Comparison of ENCODE assay signal across 10 cellular contexts in the genomic region with DNA sequence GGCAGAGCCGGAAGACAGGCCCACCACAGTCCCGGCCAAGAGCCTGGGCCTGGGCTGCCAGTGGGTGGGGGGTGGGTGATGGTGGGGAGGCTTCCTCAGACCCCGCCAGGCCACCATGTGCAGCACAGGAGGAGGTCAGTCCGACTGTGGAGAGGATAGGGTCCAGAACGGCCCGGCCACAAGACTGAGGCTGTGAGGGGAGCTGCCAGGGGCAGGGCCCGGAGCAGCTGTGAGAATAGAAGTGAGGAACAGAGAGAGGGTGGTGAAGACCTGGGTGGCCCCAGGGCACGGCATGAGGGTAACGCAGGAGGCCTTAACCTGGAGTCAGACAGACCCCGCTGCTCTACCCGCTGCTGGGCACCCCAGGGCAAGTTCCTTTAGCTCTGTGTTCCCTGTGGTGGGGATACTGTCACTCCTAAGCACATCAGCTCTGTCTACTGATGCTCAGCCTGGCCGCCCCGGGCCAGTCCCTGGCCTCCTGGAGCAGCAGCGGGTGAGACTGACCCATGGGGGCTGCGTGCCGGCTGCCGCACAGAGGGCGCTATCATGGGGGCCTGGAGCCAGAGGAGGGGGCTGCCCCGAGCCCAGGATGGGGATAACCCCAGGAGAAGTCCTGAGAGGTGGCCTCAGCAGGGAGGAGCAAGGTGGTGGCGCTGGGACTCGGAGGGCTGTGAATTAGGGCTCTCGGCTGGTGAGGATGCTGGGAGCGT. TPM values are rescaled to one million over a fixed set of nuclear protein-coding genes. Genes with fewer than 3 reads are reported as not detected.
DNase-seq lines count a peak whose midpoint lies in the region; ATAC-seq, FAIRE-seq and TF ChIP-seq lines count a peak whose summit lies in the region.
"Had no signal": no experiment of that assay in that cellular context is flagged by ENCODE, and none has a peak within 500 bp of the region (broad histone marks: within the 10 kb centered on the region; RNA-seq: fewer than 3 reads in every experiment).

No MANE protein-coding gene starts in this region.

- no peak for TF ChIP-seq CTCF in HepG2 (CRISPR knock-in tag; IDR thresholded peaks at IDR 0.05)
- no peak for TF ChIP-seq CTCF in stomach (IDR thresholded peaks at IDR 0.05)

- no peak for FAIRE-seq in HepG2 (lab: Jason Lieb, UNC)
- FAIRE-seq: A204.1 had no signal

- no peak overlapping the region for H3K9ac ChIP-seq in HepG2 (ENCODE audit: insufficient read depth, low read depth, low read length)

- no peak for ATAC-seq in activated T-helper 17 cell treated with anti-CD3 and anti-CD28 coated beads, Interleukin-2, amount 50 U/mL, for 72 hours (replicated peaks)
- ATAC-seq in HepG2 = peak; percentile 11
- ATAC-seq in activated CD4-positive, CD25-positive, alpha-beta regulatory T cell treated with anti-CD3 and anti-CD28 coated beads, Interleukin-2, amount 50 U/mL, for 24 hours = no peak
- ATAC-seq in HG03432 (IDR thresholded peaks at IDR 0.05; ENCODE audit: unreplicated experiment) = no peak

- H3K4me1 ChIP-seq in HepG2 (ENCODE audit: insufficient read depth, low read length) (peaks cover 17% of the 10 kb centered on the region), stomach (peaks cover 41 to 58% (median 49%) of the 10 kb centered on the region in 4 donors)

- H3K4me3 Mint-ChIP-seq in T-helper 1 cell treated with Interleukin-12 subunit alpha and Interleukin-12 subunit beta and Interleukin-4 antibody, amounts not matched to agents 30 μg/mL and 1 μg/mL, for 36 hours = peak overlapping the region; percentile 90
- H3K4me3 Mint-ChIP-seq in activated T-helper 17 cell treated with anti-CD3 and anti-CD28 coated beads, Interleukin-2, amount 50 U/mL, for 72 hours = peak overlapping the region; percentile 93

- peak overlapping the region; percentile 95 for H3K27ac Mint-ChIP-seq in T-helper 1 cell treated with Interleukin-12 subunit alpha and Interleukin-12 subunit beta and Interleukin-4 antibody, amounts not matched to agents 30 μg/mL and 1 μg/mL, for 36 hours
- H3K27ac Mint-ChIP-seq in activated T-helper 17 cell treated with anti-CD3 and anti-CD28 coated beads, Interleukin-2, amount 50 U/mL, for 72 hours = peak overlapping the region; percentile 98

- CTCF ChIA-PET in HepG2 (lab: Yijun Ruan, JAX; ENCODE audit: low intra/inter-chr PET ratio, low total read pairs) = no interaction called here

- H3K9me3 ChIP-seq in HepG2 (ENCODE audit: low read length) (no peaks in the 10 kb centered on the region), stomach (no peaks in the 10 kb centered on the region)

- H2AFZ ChIP-seq in HepG2 (ENCODE audit: low read length) = no peak overlapping the region
- H2AFZ ChIP-seq: PC-9 had no signal

- in situ Hi-C loops in HepG2 (cut with HindIII; ENCODE audit: extremely low pct_ligation_motif_present, low pct_unique_long_range_greater_than_20kb) = no loop called here

- POLR2A ChIA-PET in HepG2 (lab: Yijun Ruan, JAX) = interaction anchor here (1.4 kb wide), 1 partner anchor 61 kb away, joined by 5 read pairs; no protein-coding TSS in a partner anchor

- TF ChIP-seq POLR2A in HepG2 (IDR thresholded peaks at IDR 0.05; ENCODE audit: insufficient read depth in 1 of 2, low read depth in 2 of 2, low read length in 2 of 2) (0 out of 4 replicates have a peak, but pooled peaks of 1 of the 2 experiments have one; percentile 1), stomach (IDR thresholded peaks at IDR 0.05) (no peak)

- H3K9me3 Mint-ChIP-seq in T-helper 1 cell treated with Interleukin-12 subunit alpha and Interleukin-12 subunit beta and Interleukin-4 antibody, amounts not matched to agents 30 μg/mL and 1 μg/mL, for 36 hours = no peaks in the 10 kb centered on the region
- H3K9me3 Mint-ChIP-seq in activated T-helper 17 cell treated with anti-CD3 and anti-CD28 coated beads, Interleukin-2, amount 50 U/mL, for 72 hours = no peaks in the 10 kb centered on the region

- H3K27me3 Mint-ChIP-seq in T-helper 1 cell treated with Interleukin-12 subunit alpha and Interleukin-12 subunit beta and Interleukin-4 antibody, amounts not matched to agents 30 μg/mL and 1 μg/mL, for 36 hours (ENCODE audit: low read depth) = no peaks in the 10 kb centered on the region
- no peaks in the 10 kb centered on the region for H3K27me3 Mint-ChIP-seq in activated T-helper 17 cell treated with anti-CD3 and anti-CD28 coated beads, Interleukin-2, amount 50 U/mL, for 72 hours

- BruUV-seq in HepG2 (replicated peaks; lab: Mats Ljungman, UMichigan) = no TSS peak

- WGBS in HepG2 (ENCODE audit: low lambda C conversion rate) = 83% methylated on average over 18 of the region's 23 CpGs
- WGBS in stomach, 5 donors = 81 to 89% (median 84%) methylated on average over 19 to 23 of the region's 23 CpGs

- H3K36me3 Mint-ChIP-seq in T-helper 1 cell treated with Interleukin-12 subunit alpha and Interleukin-12 subunit beta and Interleukin-4 antibody, amounts not matched to agents 30 μg/mL and 1 μg/mL, for 36 hours (ENCODE audit: low read depth) = peaks cover 53% of the 10 kb centered on the region
- peaks cover 100% of the 10 kb centered on the region for H3K36me3 Mint-ChIP-seq in activated T-helper 17 cell treated with anti-CD3 and anti-CD28 coated beads, Interleukin-2, amount 50 U/mL, for 72 hours (ENCODE audit: low read depth)

- no peaks in the 10 kb centered on the region for H3K79me2 ChIP-seq in HepG2 (ENCODE audit: insufficient read depth, low read length)

- 0 out of 2 replicates have a peak, but pooled peaks cover 2% of the 10 kb centered on the region for H4K20me1 ChIP-seq in HepG2 (ENCODE audit: insufficient read depth, low read length)

- peaks cover 33% of the 10 kb centered on the region for H3K4me1 Mint-ChIP-seq in T-helper 1 cell treated with Interleukin-12 subunit alpha and Interleukin-12 subunit beta and Interleukin-4 antibody, amounts not matched to agents 30 μg/mL and 1 μg/mL, for 36 hours (ENCODE audit: low read depth)
- peaks cover 21% of the 10 kb centered on the region for H3K4me1 Mint-ChIP-seq in activated T-helper 17 cell treated with anti-CD3 and anti-CD28 coated beads, Interleukin-2, amount 50 U/mL, for 72 hours

- DNase-seq in T-helper 1 cell (no peak), HepG2 (ENCODE audit: low spot score) (no peak), stomach (no peak), NCI-H1417 treated with DMSO at 0.1 percent for 48 hours (lab: John Stamatoyannopoulos, UW) (no peak)
- DNase-seq: PC-9 had no signal

- H3K27ac ChIP-seq in HepG2 (ENCODE audit: extremely low read length, insufficient read depth, low read length) (no peak overlapping the region), stomach (peak overlapping the region; percentile 8 to 91 (median 86))
- H3K27ac ChIP-seq: PC-9 had no signal

- peaks cover 12% of the 10 kb centered on the region in 2 experiments; a peak in 4 of 5 replicates for H3K36me3 ChIP-seq in HepG2 (replicated peaks in 1 of 2; ENCODE audit: control insufficient read depth in 1 of 2, insufficient read depth in 2 of 2, low read length in 2 of 2)
- peaks cover 11 to 67% (median 47%) of the 10 kb centered on the region in 4 donors for H3K36me3 ChIP-seq in stomach

- TF ChIP-seq EP300 in HepG2 (IDR thresholded peaks at IDR 0.05; ENCODE audit: low read depth in 2 of 2, low read length in 2 of 2) (no peak), HepG2 (CRISPR knock-in tag; IDR thresholded peaks at IDR 0.05; ENCODE audit: borderline replicate concordance) (no peak), stomach (IDR thresholded peaks at IDR 0.05) (no peak)

- peaks cover 0 to 1% of the 10 kb centered on the region in 2 experiments; a peak in 1 of 5 replicates for H3K27me3 ChIP-seq in HepG2 (ENCODE audit: control insufficient read depth in 1 of 2, insufficient read depth in 2 of 2, low read length in 2 of 2)
- no peaks in the 10 kb centered on the region for H3K27me3 ChIP-seq in stomach

- H3K4me3 ChIP-seq in HepG2 (replicated peaks in 1 of 3; ENCODE audit: insufficient read depth in 1 of 3, low read depth in 2 of 3, low read length in 3 of 3) (no peak overlapping the region), stomach (peak overlapping the region; percentile 38 to 52 (median 48))
- H3K4me3 ChIP-seq: PC-9 had no signal

- H3K4me2 ChIP-seq in HepG2 (ENCODE audit: low read depth, low read length) = no peak overlapping the region
- H3K4me2 ChIP-seq: PC-9 had no signal

- no peak for TF ChIP-seq RAD21 in HepG2 (CRISPR knock-in tag; IDR thresholded peaks at IDR 0.05)

- intact Hi-C loops in HepG2 (cut with micrococcal nuclease; ENCODE audit: unreplicated experiment) (no loop called here), stomach (cut with DNase I; ENCODE audit: low total_unique reads) (loop anchor here (10.0 kb wide), 1 partner anchor 87 kb away; a partner anchor contains a TSS)

RNA-seq across cellular contexts. Expression of a gene that starts 1.7 kb away (rescaled TPM):
- total RNA-seq in activated T-helper 17 cell treated with anti-CD3 and anti-CD28 coated beads, Interleukin-2, amount 50 U/mL, for 72 hours = 100 to 1,000 TPM; 172 to 191 TPM
- total RNA-seq in HepG2 (2016; rRNA removed; fragmentation: Illumina TruSeq; extraction: Trizol) = not detected in 2 replicates
- not detected in 2 replicates for total RNA-seq in HepG2 (2016; cell fraction: cytosol; rRNA removed; fragmentation: Illumina TruSeq; extraction: Trizol; ENCODE audit: low read depth)
- total RNA-seq in HepG2 (2016; cell fraction: insoluble cytoplasmic fraction; rRNA removed; fragmentation: Illumina TruSeq; extraction: Trizol) = 0.30 TPM in 1 of 2 replicates, not detected in the other
- 0.22 TPM in 1 of 2 replicates, not detected in the other for total RNA-seq in HepG2 (2016; cell fraction: membrane; rRNA removed; fragmentation: Illumina TruSeq; extraction: Trizol)
- total RNA-seq in HepG2 (2016; cell fraction: nucleus; rRNA removed; fragmentation: Illumina TruSeq; extraction: Trizol) = not detected in 2 replicates
- polyA plus RNA-seq in HepG2 (2011; rRNA removed) = 0.16 and 0.29 TPM in 2 replicates
- polyA plus RNA-seq in HepG2 (2011; cell fraction: cytosol; rRNA removed) = 0.11 and 0.15 TPM in 2 replicates
- polyA plus RNA-seq in HepG2 (2011; cell fraction: nucleus; rRNA removed) = 2.4 and 3.6 TPM in 2 replicates
- polyA plus RNA-seq in HepG2 (2012) = 0.40 and 0.93 TPM in 2 replicates
- not detected in 2 replicates for polyA plus RNA-seq in HepG2 (2016; cell fraction: cytosol; fragmentation: Illumina TruSeq; extraction: Trizol; ENCODE audit: low read depth)
- polyA plus RNA-seq in HepG2 (2016; cell fraction: insoluble cytoplasmic fraction; fragmentation: Illumina TruSeq; extraction: Trizol; ENCODE audit: low read depth) = not detected in 2 replicates
- polyA plus RNA-seq in HepG2 (2016; cell fraction: membrane; fragmentation: Illumina TruSeq; extraction: Trizol; ENCODE audit: low read depth) = 0.08 TPM in 1 of 2 replicates, not detected in the other
- 0.75 TPM in 1 of 2 replicates, not detected in the other for polyA plus RNA-seq in HepG2 (2016; cell fraction: nucleus; fragmentation: Illumina TruSeq; extraction: Trizol; ENCODE audit: insufficient read depth, low read depth)
- polyA minus RNA-seq in HepG2 (2011; rRNA and poly(A)+ RNA removed; ENCODE audit: low replicate concordance) = 0.76 and 0.91 TPM in 2 replicates
- not detected in 2 replicates for polyA minus RNA-seq in HepG2 (2011; cell fraction: cytosol; rRNA and poly(A)+ RNA removed)
- 0.12 and 1.3 TPM in 2 replicates for polyA minus RNA-seq in HepG2 (2011; cell fraction: nucleus; rRNA and poly(A)+ RNA removed)
- total RNA-seq in stomach = 10 to 100 TPM; 11.9 to 30.3 (median 17.9) TPM
- 10 to 100 TPM; 12.4 to 31.9 (median 19.5) TPM for polyA plus RNA-seq in stomach

RNA-seq across cellular contexts. Expression of a gene that starts 17.7 kb away (rescaled TPM):
- total RNA-seq in activated T-helper 17 cell treated with anti-CD3 and anti-CD28 coated beads, Interleukin-2, amount 50 U/mL, for 72 hours = 10 to 100 TPM; 20.3 to 48.4 TPM
- total RNA-seq in HepG2 (2016; rRNA removed; fragmentation: Illumina TruSeq; extraction: Trizol) (21.0 and 24.8 TPM in 2 replicates), stomach (100 to 1,000 TPM in 2 of 5 donors, 10 to 100 TPM in 3; 15.2 to 425 (median 63.8) TPM)
- 51.8 and 67.6 TPM in 2 replicates for total RNA-seq in HepG2 (2016; cell fraction: cytosol; rRNA removed; fragmentation: Illumina TruSeq; extraction: Trizol; ENCODE audit: low read depth)
- 18.2 and 26.1 TPM in 2 replicates for total RNA-seq in HepG2 (2016; cell fraction: insoluble cytoplasmic fraction; rRNA removed; fragmentation: Illumina TruSeq; extraction: Trizol)
- total RNA-seq in HepG2 (2016; cell fraction: membrane; rRNA removed; fragmentation: Illumina TruSeq; extraction: Trizol) = 40.6 and 48.2 TPM in 2 replicates
- 17.4 and 18.2 TPM in 2 replicates for total RNA-seq in HepG2 (2016; cell fraction: nucleus; rRNA removed; fragmentation: Illumina TruSeq; extraction: Trizol)
- polyA plus RNA-seq in HepG2 (2011; rRNA removed) (40.7 and 45.1 TPM in 2 replicates), stomach (10 to 100 TPM; 75.8 to 83.5 (median 79.7) TPM)
- 33.6 and 56.7 TPM in 2 replicates for polyA plus RNA-seq in HepG2 (2011; cell fraction: cytosol; rRNA removed)
- 175 and 197 TPM in 2 replicates for polyA plus RNA-seq in HepG2 (2011; cell fraction: nucleus; rRNA removed)
- polyA plus RNA-seq in HepG2 (2012) = 24.3 TPM in 2 replicates
- 59.1 and 73.2 TPM in 2 replicates for polyA plus RNA-seq in HepG2 (2016; cell fraction: cytosol; fragmentation: Illumina TruSeq; extraction: Trizol; ENCODE audit: low read depth)
- polyA plus RNA-seq in HepG2 (2016; cell fraction: insoluble cytoplasmic fraction; fragmentation: Illumina TruSeq; extraction: Trizol; ENCODE audit: low read depth) = 18.0 and 24.7 TPM in 2 replicates
- polyA plus RNA-seq in HepG2 (2016; cell fraction: membrane; fragmentation: Illumina TruSeq; extraction: Trizol; ENCODE audit: low read depth) = 41.3 and 42.8 TPM in 2 replicates
- polyA plus RNA-seq in HepG2 (2016; cell fraction: nucleus; fragmentation: Illumina TruSeq; extraction: Trizol; ENCODE audit: insufficient read depth, low read depth) = 39.3 and 44.3 TPM in 2 replicates
- polyA minus RNA-seq in HepG2 (2011; rRNA and poly(A)+ RNA removed; ENCODE audit: low replicate concordance) = 34.0 and 59.0 TPM in 2 replicates
- polyA minus RNA-seq in HepG2 (2011; cell fraction: cytosol; rRNA and poly(A)+ RNA removed) = 15.5 and 17.8 TPM in 2 replicates
- polyA minus RNA-seq in HepG2 (2011; cell fraction: nucleus; rRNA and poly(A)+ RNA removed) = 14.8 and 16.0 TPM in 2 replicates

RNA-seq across cellular contexts. Expression of a gene that starts 17.8 kb away (rescaled TPM):
- total RNA-seq in activated T-helper 17 cell treated with anti-CD3 and anti-CD28 coated beads, Interleukin-2, amount 50 U/mL, for 72 hours = 10 to 100 TPM; 77.4 to 98.4 TPM
- total RNA-seq in HepG2 (2016; rRNA removed; fragmentation: Illumina TruSeq; extraction: Trizol) = 38.5 and 39.8 TPM in 2 replicates
- total RNA-seq in HepG2 (2016; cell fraction: cytosol; rRNA removed; fragmentation: Illumina TruSeq; extraction: Trizol; ENCODE audit: low read depth) = 48.7 and 58.7 TPM in 2 replicates
- total RNA-seq in HepG2 (2016; cell fraction: insoluble cytoplasmic fraction; rRNA removed; fragmentation: Illumina TruSeq; extraction: Trizol) = 37.6 and 40.0 TPM in 2 replicates
- 48.0 and 62.5 TPM in 2 replicates for total RNA-seq in HepG2 (2016; cell fraction: membrane; rRNA removed; fragmentation: Illumina TruSeq; extraction: Trizol)
- total RNA-seq in HepG2 (2016; cell fraction: nucleus; rRNA removed; fragmentation: Illumina TruSeq; extraction: Trizol) = 18.9 and 27.6 TPM in 2 replicates
- polyA plus RNA-seq in HepG2 (2011; rRNA removed) = 33.5 and 38.6 TPM in 2 replicates
- polyA plus RNA-seq in HepG2 (2011; cell fraction: cytosol; rRNA removed) = 23.8 and 46.2 TPM in 2 replicates
- 106 and 113 TPM in 2 replicates for polyA plus RNA-seq in HepG2 (2011; cell fraction: nucleus; rRNA removed)
- 14.6 and 20.4 TPM in 2 replicates for polyA plus RNA-seq in HepG2 (2012)
- polyA plus RNA-seq in HepG2 (2016; cell fraction: cytosol; fragmentation: Illumina TruSeq; extraction: Trizol; ENCODE audit: low read depth) = 41.8 and 51.1 TPM in 2 replicates
- 30.6 and 31.0 TPM in 2 replicates for polyA plus RNA-seq in HepG2 (2016; cell fraction: insoluble cytoplasmic fraction; fragmentation: Illumina TruSeq; extraction: Trizol; ENCODE audit: low read depth)
- polyA plus RNA-seq in HepG2 (2016; cell fraction: membrane; fragmentation: Illumina TruSeq; extraction: Trizol; ENCODE audit: low read depth) = 38.0 and 47.3 TPM in 2 replicates
- 38.7 and 47.5 TPM in 2 replicates for polyA plus RNA-seq in HepG2 (2016; cell fraction: nucleus; fragmentation: Illumina TruSeq; extraction: Trizol; ENCODE audit: insufficient read depth, low read depth)
- 36.4 and 41.0 TPM in 2 replicates for polyA minus RNA-seq in HepG2 (2011; rRNA and poly(A)+ RNA removed; ENCODE audit: low replicate concordance)
- 15.6 and 16.6 TPM in 2 replicates for polyA minus RNA-seq in HepG2 (2011; cell fraction: cytosol; rRNA and poly(A)+ RNA removed)
- 25.8 and 28.7 TPM in 2 replicates for polyA minus RNA-seq in HepG2 (2011; cell fraction: nucleus; rRNA and poly(A)+ RNA removed)
- 100 to 1,000 TPM in 4 of 5 donors, 10 to 100 TPM in 1; 35.1 to 363 (median 124) TPM for total RNA-seq in stomach
- polyA plus RNA-seq in stomach = 100 to 1,000 TPM in 1 of 3 donors, 10 to 100 TPM in 2; 62.4 to 143 (median 76.2) TPM

RNA-seq across cellular contexts. Expression of a gene that starts 22.1 kb away (rescaled TPM):
- 10 to 100 TPM; 19.9 to 39.7 TPM for total RNA-seq in activated T-helper 17 cell treated with anti-CD3 and anti-CD28 coated beads, Interleukin-2, amount 50 U/mL, for 72 hours
- total RNA-seq in HepG2 (2016; rRNA removed; fragmentation: Illumina TruSeq; extraction: Trizol) (7.1 and 10.3 TPM in 2 replicates), stomach (10 to 100 TPM in 4 of 5 donors, 1 to 10 TPM in 1; 8.3 to 61.8 (median 14.9) TPM)
- total RNA-seq in HepG2 (2016; cell fraction: cytosol; rRNA removed; fragmentation: Illumina TruSeq; extraction: Trizol; ENCODE audit: low read depth) = 28.3 and 35.6 TPM in 2 replicates
- total RNA-seq in HepG2 (2016; cell fraction: insoluble cytoplasmic fraction; rRNA removed; fragmentation: Illumina TruSeq; extraction: Trizol) = 6.3 and 10.4 TPM in 2 replicates
- 28.1 and 29.9 TPM in 2 replicates for total RNA-seq in HepG2 (2016; cell fraction: membrane; rRNA removed; fragmentation: Illumina TruSeq; extraction: Trizol)
- 5.2 and 8.8 TPM in 2 replicates for total RNA-seq in HepG2 (2016; cell fraction: nucleus; rRNA removed; fragmentation: Illumina TruSeq; extraction: Trizol)
- polyA plus RNA-seq in HepG2 (2011; rRNA removed) (60.8 and 70.9 TPM in 2 replicates), stomach (100 to 1,000 TPM in 2 of 3 donors, 10 to 100 TPM in 1; 69.8 to 115 (median 106) TPM)
- polyA plus RNA-seq in HepG2 (2011; cell fraction: cytosol; rRNA removed) = 33.5 and 51.1 TPM in 2 replicates
- polyA plus RNA-seq in HepG2 (2011; cell fraction: nucleus; rRNA removed) = 73.5 and 95.2 TPM in 2 replicates
- polyA plus RNA-seq in HepG2 (2012) = 39.4 and 41.6 TPM in 2 replicates
- 106 and 114 TPM in 2 replicates for polyA plus RNA-seq in HepG2 (2016; cell fraction: cytosol; fragmentation: Illumina TruSeq; extraction: Trizol; ENCODE audit: low read depth)
- polyA plus RNA-seq in HepG2 (2016; cell fraction: insoluble cytoplasmic fraction; fragmentation: Illumina TruSeq; extraction: Trizol; ENCODE audit: low read depth) = 22.4 and 29.3 TPM in 2 replicates
- 95.1 and 103 TPM in 2 replicates for polyA plus RNA-seq in HepG2 (2016; cell fraction: membrane; fragmentation: Illumina TruSeq; extraction: Trizol; ENCODE audit: low read depth)
- 38.2 and 42.5 TPM in 2 replicates for polyA plus RNA-seq in HepG2 (2016; cell fraction: nucleus; fragmentation: Illumina TruSeq; extraction: Trizol; ENCODE audit: insufficient read depth, low read depth)
- 22.4 and 24.1 TPM in 2 replicates for polyA minus RNA-seq in HepG2 (2011; rRNA and poly(A)+ RNA removed; ENCODE audit: low replicate concordance)
- 10.7 and 10.8 TPM in 2 replicates for polyA minus RNA-seq in HepG2 (2011; cell fraction: cytosol; rRNA and poly(A)+ RNA removed)
- 6.1 and 7.1 TPM in 2 replicates for polyA minus RNA-seq in HepG2 (2011; cell fraction: nucleus; rRNA and poly(A)+ RNA removed)

RNA-seq across cellular contexts. Expression of a gene that starts 22.3 kb away (rescaled TPM):
- total RNA-seq in activated T-helper 17 cell treated with anti-CD3 and anti-CD28 coated beads, Interleukin-2, amount 50 U/mL, for 72 hours = 100 to 1,000 TPM; 259 to 462 TPM
- 217 and 245 TPM in 2 replicates for total RNA-seq in HepG2 (2016; rRNA removed; fragmentation: Illumina TruSeq; extraction: Trizol)
- 46.5 and 48.4 TPM in 2 replicates for total RNA-seq in HepG2 (2016; cell fraction: cytosol; rRNA removed; fragmentation: Illumina TruSeq; extraction: Trizol; ENCODE audit: low read depth)
- 218 and 244 TPM in 2 replicates for total RNA-seq in HepG2 (2016; cell fraction: insoluble cytoplasmic fraction; rRNA removed; fragmentation: Illumina TruSeq; extraction: Trizol)
- total RNA-seq in HepG2 (2016; cell fraction: membrane; rRNA removed; fragmentation: Illumina TruSeq; extraction: Trizol) = 61.0 and 67.1 TPM in 2 replicates
- 112 and 121 TPM in 2 replicates for total RNA-seq in HepG2 (2016; cell fraction: nucleus; rRNA removed; fragmentation: Illumina TruSeq; extraction: Trizol)
- 81.1 and 83.3 TPM in 2 replicates for polyA plus RNA-seq in HepG2 (2011; rRNA removed)
- polyA plus RNA-seq in HepG2 (2011; cell fraction: cytosol; rRNA removed) = 91.1 and 93.1 TPM in 2 replicates
- 60.8 and 70.1 TPM in 2 replicates for polyA plus RNA-seq in HepG2 (2011; cell fraction: nucleus; rRNA removed)
- polyA plus RNA-seq in HepG2 (2012) = 137 and 145 TPM in 2 replicates
- polyA plus RNA-seq in HepG2 (2016; cell fraction: cytosol; fragmentation: Illumina TruSeq; extraction: Trizol; ENCODE audit: low read depth) = 30.4 and 33.4 TPM in 2 replicates
- polyA plus RNA-seq in HepG2 (2016; cell fraction: insoluble cytoplasmic fraction; fragmentation: Illumina TruSeq; extraction: Trizol; ENCODE audit: low read depth) = 276 and 284 TPM in 2 replicates
- 43.9 and 49.3 TPM in 2 replicates for polyA plus RNA-seq in HepG2 (2016; cell fraction: membrane; fragmentation: Illumina TruSeq; extraction: Trizol; ENCODE audit: low read depth)
- 175 and 176 TPM in 2 replicates for polyA plus RNA-seq in HepG2 (2016; cell fraction: nucleus; fragmentation: Illumina TruSeq; extraction: Trizol; ENCODE audit: insufficient read depth, low read depth)
- polyA minus RNA-seq in HepG2 (2011; rRNA and poly(A)+ RNA removed; ENCODE audit: low replicate concordance) = 195 and 711 TPM in 2 replicates
- polyA minus RNA-seq in HepG2 (2011; cell fraction: cytosol; rRNA and poly(A)+ RNA removed) = 90.4 and 98.8 TPM in 2 replicates
- 84.3 and 104 TPM in 2 replicates for polyA minus RNA-seq in HepG2 (2011; cell fraction: nucleus; rRNA and poly(A)+ RNA removed)
- total RNA-seq in stomach = 100 to 1,000 TPM in 1 of 5 donors, 10 to 100 TPM in 4; 27.4 to 259 (median 68.1) TPM
- polyA plus RNA-seq in stomach = 10 to 100 TPM; 51.5 to 56.2 (median 53.2) TPM

Comparison
In these comparisons a context has a peak if more than half of its experiments do, and no peak if none do; other contexts are left out.
1. H3K4me3 ChIP-seq: peak in stomach (4 of 4); none in HepG2 (0 of 3).
2. RNA of a gene that starts 1.7 kb away (total RNA-seq): 172 to 191 TPM in activated T-helper 17 cell treated with anti-CD3 and anti-CD28 coated beads, Interleukin-2, amount 50 U/mL, for 72 hours and 11.9 to 30.3 TPM in stomach; 0.22 to 0.30 TPM in HepG2; every median in the first group is over 4 times any median in the second.